In the genomic region with DNA sequence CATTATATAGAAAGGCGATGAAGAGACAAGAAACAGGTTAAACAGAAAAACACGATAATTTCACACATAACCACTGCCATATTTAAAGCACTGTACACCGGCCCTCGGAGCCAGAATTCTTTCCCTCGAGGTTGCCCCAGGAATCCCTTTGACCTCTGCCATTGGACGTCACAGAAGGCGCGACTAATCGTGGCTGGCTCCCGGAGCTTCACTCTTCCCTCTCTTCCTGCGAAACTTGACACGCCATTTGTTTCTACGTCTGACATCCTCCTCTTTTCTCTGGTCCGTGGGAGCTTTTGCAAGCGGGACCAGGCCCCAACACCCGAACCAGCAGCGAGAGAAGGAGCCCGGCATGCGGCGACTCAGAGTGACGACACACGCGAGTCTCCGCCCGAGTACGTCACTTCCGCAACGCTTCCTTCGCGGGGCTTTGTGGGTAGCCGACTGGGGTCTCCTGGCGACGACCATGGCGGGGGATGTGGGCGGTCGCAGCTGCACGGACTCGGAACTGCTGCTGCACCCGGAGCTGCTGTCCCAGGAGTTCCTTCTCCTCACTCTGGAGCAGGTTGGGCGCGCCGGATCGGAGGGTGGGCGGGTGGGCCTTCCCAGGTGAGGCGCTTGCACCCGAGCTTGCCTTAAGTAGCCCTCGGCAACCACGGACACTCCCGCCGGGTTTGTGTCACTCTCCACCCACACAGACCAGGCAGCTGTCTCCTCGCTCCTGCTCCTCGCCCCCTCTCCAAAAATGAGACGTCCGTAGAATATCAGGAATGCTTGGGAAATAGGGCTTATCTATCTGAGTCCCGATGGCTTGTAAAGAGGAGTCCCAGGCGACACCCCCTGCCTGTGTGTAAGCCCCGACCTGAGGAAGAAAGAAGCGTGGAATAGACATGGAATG, we compare ENCODE assay signal across 8 cellular contexts. TPM values are rescaled to one million over a fixed set of nuclear protein-coding genes. Genes with fewer than 3 reads are reported as not detected.
DNase-seq lines count a peak whose midpoint lies in the region; ATAC-seq and TF ChIP-seq lines count a peak whose summit lies in the region.

A gene (plus strand): TSS at position 419 of the 898 bp plus-strand sequence. CDS start 48 bp downstream, at position 467.

- TF ChIP-seq CTCF in SK-N-SH (IDR thresholded peaks at IDR 0.05) (no peak), omental fat pad (IDR thresholded peaks at IDR 0.05) (no peak)

- CTCF ChIA-PET in SK-N-SH (lab: Yijun Ruan, JAX), result interaction anchor here (0.7 to 1.4 kb wide), 4 partner anchors 8 to 184 kb away, joined by 3 to 5 read pairs (median 3); a partner anchor contains a TSS

- H3K27me3 ChIP-seq in SK-N-SH (ENCODE audit: insufficient read depth), result no peaks in the 10 kb centered on the region

- H3K27ac ChIP-seq in SK-N-SH (ENCODE audit: low read depth in 2 of 2, low read length in 1 of 2) (peak within 1 kb of the TSS; percentile 96), temporal lobe (ENCODE audit: low read depth, low read length) (peak within 1 kb of the TSS; percentile 80)

- peak within 1 kb of the TSS; percentile 94 for H2AFZ ChIP-seq in SK-N-SH (ENCODE audit: low read depth)

- 0 out of 4 replicates have a peak, but pooled peaks of 1 of the 2 experiments have one; percentile 12 for TF ChIP-seq EP300 in SK-N-SH (IDR thresholded peaks at IDR 0.05; ENCODE audit: borderline replicate concordance in 1 of 2, low read depth in 1 of 2, low read length in 1 of 2)

- H4K20me1 ChIP-seq in SK-N-SH (ENCODE audit: insufficient read depth), result no peaks in the 10 kb centered on the region

- peak within 1 kb of the TSS; percentile 100 for H3K4me3 ChIP-seq in GM08714 (ENCODE audit: low read length)
- peak within 1 kb of the TSS; percentile 83 to 99 for H3K4me3 ChIP-seq in SK-N-SH (ENCODE audit: low read depth in 2 of 2, low read length in 1 of 2)

- DNase-seq in NCI-H1092 (lab: John Stamatoyannopoulos, UW) (peak; percentile 87), SK-N-SH (peak; percentile 93), glomerular visceral epithelial cell (ENCODE audit: extremely low spot score) (peak; percentile 82), omental fat pad (ENCODE audit: low spot score) (peak; percentile 78)
- peak; percentile 92 for DNase-seq in activated naive CD4-positive, alpha-beta T cell treated with anti-CD3 and anti-CD28 coated beads, Interleukin-2, amount 50 U/mL, for 16 hours

- H3K4me1 ChIP-seq in SK-N-SH (ENCODE audit: control insufficient read depth in 1 of 2, insufficient read depth in 2 of 2, low read depth in 1 of 2, low read length in 1 of 2), result peaks cover 8 to 10% of the 10 kb centered on the region in 2 experiments; a peak in 3 of 4 replicates

- H3K36me3 ChIP-seq in SK-N-SH (replicated peaks in 1 of 2; ENCODE audit: control insufficient read depth in 1 of 2, insufficient read depth in 2 of 2, low read length in 1 of 2), result peaks cover 23 to 36% of the 10 kb centered on the region in 2 experiments

- no peaks in the 10 kb centered on the region for H3K9me3 ChIP-seq in SK-N-SH

- no peak for TF ChIP-seq RAD21 in SK-N-SH (IDR thresholded peaks at IDR 0.05; ENCODE audit: low read length)

- peak within 1 kb of the TSS; percentile 80 for H3K4me2 ChIP-seq in SK-N-SH

- ATAC-seq in HG02588 (IDR thresholded peaks at IDR 0.05; ENCODE audit: unreplicated experiment) (peak; percentile 95), omental fat pad (ENCODE audit: low FRiP score) (peak; percentile 93)

- H3F3A ChIP-seq in SK-N-SH (replicated peaks; ENCODE audit: insufficient read depth), result no peaks in the 10 kb centered on the region

- POLR2A ChIA-PET in SK-N-SH (lab: Yijun Ruan, JAX), result interaction anchor here (0.6 to 1.7 kb wide), 3 partner anchors 61 to 1020 kb away, joined by 3 to 4 read pairs (median 3); a partner anchor contains a TSS

- 1% methylated on average over 24 of the region's 58 CpGs for WGBS in SK-N-SH (ENCODE audit: low lambda C conversion rate)

- peak within 1 kb of the TSS; percentile 98 for H3K9ac ChIP-seq in SK-N-SH

- H3K9me2 ChIP-seq in SK-N-SH, result no peaks in the 10 kb centered on the region

- H3K79me2 ChIP-seq in SK-N-SH (ENCODE audit: insufficient read depth), result peaks cover 51% of the 10 kb centered on the region

TF ChIP-seq in SK-N-SH, 30 proteins besides CTCF, POLR2A, EP300 and RAD21 (continues in another document):
- no peak for TF ChIP-seq NRF1 (IDR thresholded peaks at IDR 0.05; ENCODE audit: low read depth, low read length)
- no peak for TF ChIP-seq FOXJ3 (CRISPR knock-in tag; IDR thresholded peaks at IDR 0.05)
- TF ChIP-seq, protein P1, sequence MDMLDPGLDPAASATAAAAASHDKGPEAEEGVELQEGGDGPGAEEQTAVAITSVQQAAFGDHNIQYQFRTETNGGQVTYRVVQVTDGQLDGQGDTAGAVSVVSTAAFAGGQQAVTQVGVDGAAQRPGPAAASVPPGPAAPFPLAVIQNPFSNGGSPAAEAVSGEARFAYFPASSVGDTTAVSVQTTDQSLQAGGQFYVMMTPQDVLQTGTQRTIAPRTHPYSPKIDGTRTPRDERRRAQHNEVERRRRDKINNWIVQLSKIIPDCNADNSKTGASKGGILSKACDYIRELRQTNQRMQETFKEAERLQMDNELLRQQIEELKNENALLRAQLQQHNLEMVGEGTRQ (IDR thresholded peaks at IDR 0.05; ENCODE audit: borderline replicate concordance, low read depth, low read length), result no peak
- TF ChIP-seq RCOR1 (IDR thresholded peaks at IDR 0.05; ENCODE audit: low read length), result no peak
- TF ChIP-seq SIN3A (IDR thresholded peaks at IDR 0.05; ENCODE audit: borderline replicate concordance, low read depth, low read length), result peak; percentile 25; the same call in 1 of the 2 replicates
- no peak for TF ChIP-seq GATA2 (CRISPR knock-in tag; IDR thresholded peaks at IDR 0.05)
- TF ChIP-seq ELF1 (IDR thresholded peaks at IDR 0.05), result peak; percentile 72
- TF ChIP-seq, protein P2, sequence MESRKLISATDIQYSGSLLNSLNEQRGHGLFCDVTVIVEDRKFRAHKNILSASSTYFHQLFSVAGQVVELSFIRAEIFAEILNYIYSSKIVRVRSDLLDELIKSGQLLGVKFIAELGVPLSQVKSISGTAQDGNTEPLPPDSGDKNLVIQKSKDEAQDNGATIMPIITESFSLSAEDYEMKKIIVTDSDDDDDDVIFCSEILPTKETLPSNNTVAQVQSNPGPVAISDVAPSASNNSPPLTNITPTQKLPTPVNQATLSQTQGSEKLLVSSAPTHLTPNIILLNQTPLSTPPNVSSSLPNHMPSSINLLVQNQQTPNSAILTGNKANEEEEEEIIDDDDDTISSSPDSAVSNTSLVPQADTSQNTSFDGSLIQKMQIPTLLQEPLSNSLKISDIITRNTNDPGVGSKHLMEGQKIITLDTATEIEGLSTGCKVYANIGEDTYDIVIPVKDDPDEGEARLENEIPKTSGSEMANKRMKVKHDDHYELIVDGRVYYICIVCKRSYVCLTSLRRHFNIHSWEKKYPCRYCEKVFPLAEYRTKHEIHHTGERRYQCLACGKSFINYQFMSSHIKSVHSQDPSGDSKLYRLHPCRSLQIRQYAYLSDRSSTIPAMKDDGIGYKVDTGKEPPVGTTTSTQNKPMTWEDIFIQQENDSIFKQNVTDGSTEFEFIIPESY (IDR thresholded peaks at IDR 0.05; ENCODE audit: borderline replicate concordance, low read depth), result no peak
- no peak for TF ChIP-seq RFX5 (IDR thresholded peaks at IDR 0.05; ENCODE audit: low read length)
- TF ChIP-seq POLR2AphosphoS5 (IDR thresholded peaks at IDR 0.05; ENCODE audit: low read depth, low read length), result peak; percentile 77
- TF ChIP-seq, protein P3, sequence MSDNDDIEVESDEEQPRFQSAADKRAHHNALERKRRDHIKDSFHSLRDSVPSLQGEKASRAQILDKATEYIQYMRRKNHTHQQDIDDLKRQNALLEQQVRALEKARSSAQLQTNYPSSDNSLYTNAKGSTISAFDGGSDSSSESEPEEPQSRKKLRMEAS (IDR thresholded peaks at IDR 0.05; ENCODE audit: low read depth), result peak; percentile 73
- TF ChIP-seq TAF1 (IDR thresholded peaks at IDR 0.05; ENCODE audit: borderline replicate concordance, low read depth, low read length), result peak; percentile 72
- TF ChIP-seq FOSL2 (IDR thresholded peaks at IDR 0.05; ENCODE audit: borderline replicate concordance, low read depth), result no peak
- TF ChIP-seq FOXM1 (IDR thresholded peaks at IDR 0.05; ENCODE audit: low read depth), result no peak
- TF ChIP-seq RXRA (IDR thresholded peaks at IDR 0.05; ENCODE audit: borderline replicate concordance, low read depth), result peak; percentile 24; the same call in 1 of the 2 replicates
- peak; percentile 83 for TF ChIP-seq GABPA (IDR thresholded peaks at IDR 0.05; ENCODE audit: low read depth)
- no peak for TF ChIP-seq NFIC (IDR thresholded peaks at IDR 0.05; ENCODE audit: borderline replicate concordance)
- no peak for TF ChIP-seq JUND (IDR thresholded peaks at IDR 0.05)
- TF ChIP-seq, protein P4, sequence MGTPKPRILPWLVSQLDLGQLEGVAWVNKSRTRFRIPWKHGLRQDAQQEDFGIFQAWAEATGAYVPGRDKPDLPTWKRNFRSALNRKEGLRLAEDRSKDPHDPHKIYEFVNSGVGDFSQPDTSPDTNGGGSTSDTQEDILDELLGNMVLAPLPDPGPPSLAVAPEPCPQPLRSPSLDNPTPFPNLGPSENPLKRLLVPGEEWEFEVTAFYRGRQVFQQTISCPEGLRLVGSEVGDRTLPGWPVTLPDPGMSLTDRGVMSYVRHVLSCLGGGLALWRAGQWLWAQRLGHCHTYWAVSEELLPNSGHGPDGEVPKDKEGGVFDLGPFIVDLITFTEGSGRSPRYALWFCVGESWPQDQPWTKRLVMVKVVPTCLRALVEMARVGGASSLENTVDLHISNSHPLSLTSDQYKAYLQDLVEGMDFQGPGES (IDR thresholded peaks at IDR 0.05; ENCODE audit: low read depth, low read length), result no peak
- no peak for TF ChIP-seq TEAD4 (IDR thresholded peaks at IDR 0.05; ENCODE audit: borderline replicate concordance, insufficient read depth)
- TF ChIP-seq, protein P5, sequence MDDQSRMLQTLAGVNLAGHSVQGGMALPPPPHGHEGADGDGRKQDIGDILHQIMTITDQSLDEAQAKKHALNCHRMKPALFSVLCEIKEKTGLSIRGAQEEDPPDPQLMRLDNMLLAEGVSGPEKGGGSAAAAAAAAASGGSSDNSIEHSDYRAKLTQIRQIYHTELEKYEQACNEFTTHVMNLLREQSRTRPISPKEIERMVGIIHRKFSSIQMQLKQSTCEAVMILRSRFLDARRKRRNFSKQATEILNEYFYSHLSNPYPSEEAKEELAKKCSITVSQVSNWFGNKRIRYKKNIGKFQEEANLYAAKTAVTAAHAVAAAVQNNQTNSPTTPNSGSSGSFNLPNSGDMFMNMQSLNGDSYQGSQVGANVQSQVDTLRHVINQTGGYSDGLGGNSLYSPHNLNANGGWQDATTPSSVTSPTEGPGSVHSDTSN (IDR thresholded peaks at IDR 0.05), result no peak

RNA-seq across cellular contexts. Expression of the gene that starts here (rescaled TPM):
- polyA plus RNA-seq in SK-N-SH (2012; rRNA removed), result 7.6 and 8.5 TPM in 2 replicates
- polyA plus RNA-seq in SK-N-SH (2012; cell fraction: cytosol; rRNA removed), result 10.4 and 14.9 TPM in 2 replicates
- 3.8 and 7.8 TPM in 2 replicates for polyA plus RNA-seq in SK-N-SH (2012; cell fraction: nucleus; rRNA removed)
- total RNA-seq in omental fat pad, result 10 to 100 TPM; 14.3 to 18.3 (median 15.9) TPM
- 24.6 TPM for total RNA-seq in temporal lobe

Comparison
In these comparisons a context has a peak if more than half of its experiments do, and no peak if none do; other contexts are left out.
1. Peak in every context shown above with its lines: DNase-seq, ATAC-seq, H3K4me3 ChIP-seq and H3K27ac ChIP-seq.